8 cellular contexts compared by ENCODE assay signal in genomic region chr1:93448983-93449805, GRCh38. TPM values are rescaled to one million over a fixed set of nuclear protein-coding genes. Genes with fewer than 3 reads are reported as not detected.
DNase-seq lines count a peak whose midpoint lies in the region; ATAC-seq and TF ChIP-seq lines count a peak whose summit lies in the region.

No MANE protein-coding gene starts in this region.

- no peak for TF ChIP-seq POLR2A in erythroblast (IDR thresholded peaks at IDR 0.05; ENCODE audit: low read length)

- H3K27me3 Mint-ChIP-seq in CD8-positive, alpha-beta T cell (ENCODE audit: low read depth): peaks cover 58% of the 10 kb centered on the region
- peaks cover 45 to 67% (median 56%) of the 10 kb centered on the region in 5 donors for H3K27me3 Mint-ChIP-seq in naive thymus-derived CD8-positive, alpha-beta T cell

- no peaks in the 10 kb centered on the region for H3K9me3 ChIP-seq in CD8-positive, alpha-beta T cell (ENCODE audit: low read length)
- H3K9me3 ChIP-seq in SJCRH30 (replicated peaks): no peaks in the 10 kb centered on the region

- H3K4me1 ChIP-seq in CD8-positive, alpha-beta T cell (ENCODE audit: insufficient read depth, low read length): peaks cover 20% of the 10 kb centered on the region
- peaks cover 9% of the 10 kb centered on the region for H3K4me1 ChIP-seq in SJCRH30

- TF ChIP-seq CTCF in CD8-positive, alpha-beta T cell (IDR thresholded peaks at IDR 0.05): no peak
- no peak for TF ChIP-seq CTCF in HFF-Myc (IDR thresholded peaks at IDR 0.05; ENCODE audit: low read depth, low read length, missing control alignments)

- DNase-seq in CD8-positive, alpha-beta T cell: no peak
- DNase-seq in HFF-Myc (ENCODE audit: extremely low read depth, low read depth) (no peak), SJCRH30 (peak in 1 of 2 experiments; percentile 45), erythroblast (lab: John Stamatoyannopoulos, UW) (peak; percentile 5 to 18)
- peak in 1 of 10 donors; percentile 50 for DNase-seq in naive thymus-derived CD8-positive, alpha-beta T cell

- H3K36me3 ChIP-seq in CD8-positive, alpha-beta T cell (ENCODE audit: insufficient read depth, low read length): no peaks in the 10 kb centered on the region
- H3K36me3 ChIP-seq in SJCRH30: no peaks in the 10 kb centered on the region

- CTCF ChIA-PET in CD8-positive, alpha-beta T cell (lab: Charles Lee): no interaction called here

- peaks cover 17% of the 10 kb centered on the region for H3K4me1 Mint-ChIP-seq in CD8-positive, alpha-beta T cell (ENCODE audit: low read depth)
- H3K4me1 Mint-ChIP-seq in naive thymus-derived CD8-positive, alpha-beta T cell: peaks cover 6 to 26% (median 18%) of the 10 kb centered on the region in 4 donors

- ATAC-seq in CD8-positive, alpha-beta T cell: no peak
- ATAC-seq in naive thymus-derived CD8-positive, alpha-beta T cell: no peak
- ATAC-seq in HG02970 (IDR thresholded peaks at IDR 0.05; ENCODE audit: low FRiP score, unreplicated experiment): no peak
- no peak for ATAC-seq in HG03442 (IDR thresholded peaks at IDR 0.05; ENCODE audit: unreplicated experiment)
- no peak for ATAC-seq in GM21390 (IDR thresholded peaks at IDR 0.05; ENCODE audit: unreplicated experiment)

- H3K4me3 ChIP-seq in CD8-positive, alpha-beta T cell (ENCODE audit: low read depth, low read length): peak overlapping the region; percentile 66
- peak overlapping the region; percentile 92 for H3K4me3 ChIP-seq in HFF-Myc (replicated peaks; ENCODE audit: low read depth, low read length)
- H3K4me3 ChIP-seq in SJCRH30: peak overlapping the region; percentile 94

- H3K36me3 Mint-ChIP-seq in CD8-positive, alpha-beta T cell: no peaks in the 10 kb centered on the region
- H3K36me3 Mint-ChIP-seq in naive thymus-derived CD8-positive, alpha-beta T cell: no peaks in the 10 kb centered on the region

- POLR2A ChIA-PET in CD8-positive, alpha-beta T cell (lab: Charles Lee): no interaction called here
- POLR2A ChIA-PET in naive thymus-derived CD8-positive, alpha-beta T cell (lab: Charles Lee): interaction anchor here (2.1 kb wide), 1 partner anchor 397 kb away, joined by 4 read pairs; no protein-coding TSS in a partner anchor

- no peak overlapping the region for H3K27ac Mint-ChIP-seq in CD8-positive, alpha-beta T cell
- H3K27ac Mint-ChIP-seq in naive thymus-derived CD8-positive, alpha-beta T cell: peak overlapping the region in 4 of 10 donors; percentile 29 to 85 (median 64)

- intact Hi-C loops in CD8-positive, alpha-beta T cell (cut with DNase I, micrococcal nuclease): loop anchor here in 1 of 2 experiments (2.0 to 10.0 kb wide), 5 partner anchors 102 to 398 kb away; partner anchors contain the start of genes CCDC18, DR1 and TMED5

- no peaks in the 10 kb centered on the region for H3K9me3 Mint-ChIP-seq in CD8-positive, alpha-beta T cell
- H3K9me3 Mint-ChIP-seq in naive thymus-derived CD8-positive, alpha-beta T cell: no peaks in the 10 kb centered on the region

- H3K27me3 ChIP-seq in CD8-positive, alpha-beta T cell (ENCODE audit: insufficient read depth, low read length): peaks cover 18% of the 10 kb centered on the region
- H3K27me3 ChIP-seq in SJCRH30: no peaks in the 10 kb centered on the region

- H3K4me3 Mint-ChIP-seq in CD8-positive, alpha-beta T cell: peak overlapping the region; percentile 91
- peak overlapping the region; percentile 85 to 95 (median 94) for H3K4me3 Mint-ChIP-seq in naive thymus-derived CD8-positive, alpha-beta T cell

- no peak overlapping the region for H3K27ac ChIP-seq in CD8-positive, alpha-beta T cell (ENCODE audit: low read depth, low read length)
- peak overlapping the region; percentile 53 for H3K27ac ChIP-seq in SJCRH30

RNA-seq across cellular contexts. Expression of gene FNBP1L, which starts 1.3 kb away (rescaled TPM):
- under 1 TPM; 0.31 to 0.35 TPM for total RNA-seq in CD8-positive, alpha-beta T cell
- 39.2 and 43.5 TPM in 2 replicates for total RNA-seq in SJCRH30 (2014; rRNA removed; shearing (Covaris generic))
- 1 to 10 TPM in 1 of 2 experiments, under 1 TPM in 1; 0.69 to 1.5 TPM for total RNA-seq in naive thymus-derived CD8-positive, alpha-beta T cell
- under 1 TPM; 0.16 to 0.79 (median 0.16) TPM for polyA plus RNA-seq in naive thymus-derived CD8-positive, alpha-beta T cell

Comparison
In these comparisons a context has a peak if more than half of its experiments do, and no peak if none do; other contexts are left out.
1. DNase-seq: peak in erythroblast (2 of 2); none in CD8-positive, alpha-beta T cell (0 of 7) and HFF-Myc (single experiment).
2. RNA of gene FNBP1L, which starts 1.3 kb away (total RNA-seq): 39.2 to 43.5 TPM in SJCRH30; 0.69 to 1.5 TPM in naive thymus-derived CD8-positive, alpha-beta T cell and 0.31 to 0.35 TPM in CD8-positive, alpha-beta T cell; every median in the first group is over 10 times any median in the second.
3. Peak in every context shown above with its lines, with median percentiles within 50 percentile points of each other: H3K4me3 ChIP-seq.